Comparison of ENCODE assay signal across 10 cellular contexts in genomic region chr9:503331-503730, GRCh38. TPM values are rescaled to one million over a fixed set of nuclear protein-coding genes. Genes with fewer than 3 reads are reported as not detected.
DNase-seq lines count a peak whose midpoint lies in the region; ATAC-seq, FAIRE-seq and TF ChIP-seq lines count a peak whose summit lies in the region.
"Had no signal": no experiment of that assay in that cellular context is flagged by ENCODE, and none has a peak within 500 bp of the region (broad histone marks: within the 10 kb centered on the region; RNA-seq: fewer than 3 reads in every experiment).

No MANE protein-coding gene starts in this region.

- peak overlapping the region; percentile 84 for H3K4me3 Mint-ChIP-seq in activated naive CD8-positive, alpha-beta T cell treated with anti-CD3 and anti-CD28 coated beads, Interleukin-2, amount 10 ng/mL, durations not matched to agents 7 days and 5 days

- H3K4me1 Mint-ChIP-seq in activated naive CD8-positive, alpha-beta T cell treated with anti-CD3 and anti-CD28 coated beads, Interleukin-2, amount 10 ng/mL, durations not matched to agents 7 days and 5 days = peaks cover 6% of the 10 kb centered on the region

- H4K20me1 ChIP-seq in HepG2 (ENCODE audit: insufficient read depth, low read length) = no peaks in the 10 kb centered on the region

- CTCF ChIA-PET in HepG2 (lab: Yijun Ruan, JAX; ENCODE audit: low intra/inter-chr PET ratio, low total read pairs) = no interaction called here

- no peak overlapping the region for H2AFZ ChIP-seq in HepG2 (ENCODE audit: low read length)

- DNase-seq in HepG2 (ENCODE audit: low spot score) (no peak), right lobe of liver (no peak), mucosa of descending colon (peak in 2 of 3 donors; percentile 43 to 44), upper lobe of right lung (no peak), iPS-NIHi11 (ENCODE audit: low spot score) (no peak), C1 segment of cervical spinal cord (lab: John Stamatoyannopoulos, UW) (no peak), NK-92 (lab: John Stamatoyannopoulos, UW; ENCODE audit: unreplicated experiment) (no peak)
- DNase-seq in activated naive CD8-positive, alpha-beta T cell treated with anti-CD3 and anti-CD28 coated beads, Interleukin-2, amount 10 ng/mL, durations not matched to agents 7 days and 5 days = no peak

- POLR2A ChIA-PET in HepG2 (lab: Yijun Ruan, JAX) = no interaction called here
- POLR2A ChIA-PET in activated naive CD8-positive, alpha-beta T cell treated with anti-CD3 and anti-CD28 coated beads, Interleukin-2, amount 10 ng/mL, durations not matched to agents 7 days and 5 days (lab: Charles Lee) = interaction anchor here (0.5 to 1.2 kb wide), 3 partner anchors 14 to 188 kb away, joined by 3 read pairs; no protein-coding TSS in a partner anchor

- no peak for FAIRE-seq in HepG2 (lab: Jason Lieb, UNC)
- FAIRE-seq: islet of Langerhans had no signal

- H3K9ac ChIP-seq in HepG2 (ENCODE audit: insufficient read depth, low read depth, low read length) = no peak overlapping the region

- H3K9me3 Mint-ChIP-seq in activated naive CD8-positive, alpha-beta T cell treated with anti-CD3 and anti-CD28 coated beads, Interleukin-2, amount 10 ng/mL, durations not matched to agents 7 days and 5 days = no peaks in the 10 kb centered on the region

- H3K27ac ChIP-seq in HepG2 (ENCODE audit: extremely low read length, insufficient read depth, low read length) (no peak overlapping the region), right lobe of liver (no peak overlapping the region), upper lobe of right lung (peak overlapping the region; percentile 51)
- H3K27ac ChIP-seq: SJSA1 had no signal

- peak overlapping the region; percentile 86 for H3K4me2 ChIP-seq in HepG2 (ENCODE audit: low read depth, low read length)

- peaks cover 36% of the 10 kb centered on the region for H3K27me3 Mint-ChIP-seq in activated naive CD8-positive, alpha-beta T cell treated with anti-CD3 and anti-CD28 coated beads, Interleukin-2, amount 10 ng/mL, durations not matched to agents 7 days and 5 days

- TF ChIP-seq EP300 in HepG2 (IDR thresholded peaks at IDR 0.05; ENCODE audit: low read depth in 2 of 2, low read length in 2 of 2) (no peak), HepG2 (CRISPR knock-in tag; IDR thresholded peaks at IDR 0.05; ENCODE audit: borderline replicate concordance) (no peak)

- H3K9me3 ChIP-seq in HepG2 (ENCODE audit: low read length) (no peaks in the 10 kb centered on the region), right lobe of liver (no peaks in the 10 kb centered on the region), mucosa of descending colon (no peaks in the 10 kb centered on the region), upper lobe of right lung (no peaks in the 10 kb centered on the region)
- H3K9me3 ChIP-seq: SJSA1 had no signal

- H3K27me3 ChIP-seq in HepG2 (ENCODE audit: control insufficient read depth in 1 of 2, insufficient read depth in 2 of 2, low read length in 2 of 2) = peaks cover 4 to 34% of the 10 kb centered on the region in 2 experiments; a peak in 3 of 5 replicates
- H3K27me3 ChIP-seq in right lobe of liver = peaks cover 0 to 49% of the 10 kb centered on the region in 2 donors
- H3K27me3 ChIP-seq in upper lobe of right lung = no peaks in the 10 kb centered on the region

- H3K4me3 ChIP-seq in HepG2 (replicated peaks in 1 of 3; ENCODE audit: insufficient read depth in 1 of 3, low read depth in 2 of 3, low read length in 3 of 3) = peak overlapping the region in 1 of 3 experiments; percentile 43; a peak in 1 of 6 replicates
- H3K4me3 ChIP-seq in right lobe of liver = peak overlapping the region in 1 of 3 donors; percentile 63
- H3K4me3 ChIP-seq in mucosa of descending colon = no peak overlapping the region
- peak overlapping the region; percentile 74 for H3K4me3 ChIP-seq in upper lobe of right lung

- 49% methylated on average over 9 of the region's 9 CpGs for WGBS in HepG2 (ENCODE audit: low lambda C conversion rate)
- WGBS in right lobe of liver (ENCODE audit: insufficient coverage, low coverage, low lambda C conversion rate, missing lambda C conversion rate) = 55% methylated on average over 5 of the region's 9 CpGs

- ATAC-seq in HepG2 (no peak), right lobe of liver (no peak), mucosa of descending colon (peak; percentile 5), upper lobe of right lung (no peak)
- ATAC-seq in activated naive CD8-positive, alpha-beta T cell treated with anti-CD3 and anti-CD28 coated beads, Interleukin-2, amount 10 ng/mL, durations not matched to agents 7 days and 5 days (ENCODE audit: low read depth) = no peak

- no peak for TF ChIP-seq RAD21 in HepG2 (CRISPR knock-in tag; IDR thresholded peaks at IDR 0.05)

- H3K36me3 ChIP-seq in HepG2 (replicated peaks in 1 of 2; ENCODE audit: control insufficient read depth in 1 of 2, insufficient read depth in 2 of 2, low read length in 2 of 2) = no peaks in the 10 kb centered on the region
- no peaks in the 10 kb centered on the region for H3K36me3 ChIP-seq in right lobe of liver
- H3K36me3 ChIP-seq in mucosa of descending colon (ENCODE audit: low read depth) = no peaks in the 10 kb centered on the region
- no peaks in the 10 kb centered on the region for H3K36me3 ChIP-seq in upper lobe of right lung
- H3K36me3 ChIP-seq: SJSA1 had no signal

- H3K79me2 ChIP-seq in HepG2 (ENCODE audit: insufficient read depth, low read length) = no peaks in the 10 kb centered on the region

- BruUV-seq in HepG2 (replicated peaks; lab: Mats Ljungman, UMichigan) = no TSS peak

- TF ChIP-seq CTCF in HepG2 (CRISPR knock-in tag; IDR thresholded peaks at IDR 0.05) (no peak), right lobe of liver (IDR thresholded peaks at IDR 0.05) (no peak), mucosa of descending colon (IDR thresholded peaks at IDR 0.05) (no peak), upper lobe of right lung (IDR thresholded peaks at IDR 0.05) (no peak)

- no peaks in the 10 kb centered on the region for H3K36me3 Mint-ChIP-seq in activated naive CD8-positive, alpha-beta T cell treated with anti-CD3 and anti-CD28 coated beads, Interleukin-2, amount 10 ng/mL, durations not matched to agents 7 days and 5 days

- TF ChIP-seq POLR2A in HepG2 (IDR thresholded peaks at IDR 0.05; ENCODE audit: insufficient read depth in 1 of 2, low read depth in 2 of 2, low read length in 2 of 2) = no peak
- no peak for TF ChIP-seq POLR2A in right lobe of liver (IDR thresholded peaks at IDR 0.05)

- intact Hi-C loops in HepG2 (cut with micrococcal nuclease; ENCODE audit: unreplicated experiment) (loop anchor here (5.0 kb wide), 2 partner anchors 41 to 116 kb away; no protein-coding TSS in a partner anchor), right lobe of liver (cut with DNase I) (no loop called here), mucosa of descending colon (cut with DNase I, micrococcal nuclease) (no loop called here), upper lobe of right lung (cut with DNase I) (no loop called here)

- in situ Hi-C loops in HepG2 (cut with HindIII; ENCODE audit: extremely low pct_ligation_motif_present, low pct_unique_long_range_greater_than_20kb) = no loop called here

- peaks cover 14% of the 10 kb centered on the region for H3K4me1 ChIP-seq in HepG2 (ENCODE audit: insufficient read depth, low read length)
- peaks cover 0 to 5% (median 0%) of the 10 kb centered on the region in 4 donors for H3K4me1 ChIP-seq in right lobe of liver
- peaks cover 4% of the 10 kb centered on the region for H3K4me1 ChIP-seq in mucosa of descending colon (ENCODE audit: low read depth)
- H3K4me1 ChIP-seq in upper lobe of right lung = peaks cover 20% of the 10 kb centered on the region

- H3K27ac Mint-ChIP-seq in activated naive CD8-positive, alpha-beta T cell treated with anti-CD3 and anti-CD28 coated beads, Interleukin-2, amount 10 ng/mL, durations not matched to agents 7 days and 5 days = peak overlapping the region; percentile 72

TF ChIP-seq in HepG2, 621 proteins besides CTCF, POLR2A, EP300 and RAD21:
- TF ChIP-seq ZKSCAN5 (CRISPR knock-in tag; IDR thresholded peaks at IDR 0.05) (no peak), PRMT3 (CRISPR knock-in tag; IDR thresholded peaks at IDR 0.05; ENCODE audit: borderline replicate concordance, low read depth) (0 out of 2 replicates have a peak, but pooled peaks have one; percentile 3)

RNA-seq across cellular contexts. Expression of gene KANK1, which starts 1.2 kb away (rescaled TPM):
- total RNA-seq in HepG2 (2016; rRNA removed; fragmentation: Illumina TruSeq; extraction: Trizol) (67.0 and 70.0 TPM in 2 replicates), right lobe of liver (10 to 100 TPM; 60.0 to 86.7 (median 71.5) TPM), mucosa of descending colon (10 to 100 TPM; 23.1 to 65.3 (median 26.5) TPM), upper lobe of right lung (53.6 TPM)
- 13.0 and 13.6 TPM in 2 replicates for total RNA-seq in HepG2 (2016; cell fraction: cytosol; rRNA removed; fragmentation: Illumina TruSeq; extraction: Trizol; ENCODE audit: low read depth)
- 62.1 and 68.7 TPM in 2 replicates for total RNA-seq in HepG2 (2016; cell fraction: insoluble cytoplasmic fraction; rRNA removed; fragmentation: Illumina TruSeq; extraction: Trizol)
- 26.5 and 27.0 TPM in 2 replicates for total RNA-seq in HepG2 (2016; cell fraction: membrane; rRNA removed; fragmentation: Illumina TruSeq; extraction: Trizol)
- 68.6 and 77.4 TPM in 2 replicates for total RNA-seq in HepG2 (2016; cell fraction: nucleus; rRNA removed; fragmentation: Illumina TruSeq; extraction: Trizol)
- 214 and 235 TPM in 2 replicates for polyA plus RNA-seq in HepG2 (2011; rRNA removed)
- 176 and 202 TPM in 2 replicates for polyA plus RNA-seq in HepG2 (2011; cell fraction: cytosol; rRNA removed)
- 210 and 216 TPM in 2 replicates for polyA plus RNA-seq in HepG2 (2011; cell fraction: nucleus; rRNA removed)
- polyA plus RNA-seq in HepG2 (2012) = 137 and 141 TPM in 2 replicates
- polyA plus RNA-seq in HepG2 (2016; cell fraction: cytosol; fragmentation: Illumina TruSeq; extraction: Trizol; ENCODE audit: low read depth) = 3.8 and 5.1 TPM in 2 replicates
- 56.4 and 60.9 TPM in 2 replicates for polyA plus RNA-seq in HepG2 (2016; cell fraction: insoluble cytoplasmic fraction; fragmentation: Illumina TruSeq; extraction: Trizol; ENCODE audit: low read depth)
- polyA plus RNA-seq in HepG2 (2016; cell fraction: membrane; fragmentation: Illumina TruSeq; extraction: Trizol; ENCODE audit: low read depth) = 12.3 and 13.0 TPM in 2 replicates
- 95.8 and 106 TPM in 2 replicates for polyA plus RNA-seq in HepG2 (2016; cell fraction: nucleus; fragmentation: Illumina TruSeq; extraction: Trizol; ENCODE audit: insufficient read depth, low read depth)
- 14.6 and 459 TPM in 2 replicates for polyA minus RNA-seq in HepG2 (2011; rRNA and poly(A)+ RNA removed; ENCODE audit: low replicate concordance)
- 141 and 150 TPM in 2 replicates for polyA minus RNA-seq in HepG2 (2011; cell fraction: cytosol; rRNA and poly(A)+ RNA removed)
- polyA minus RNA-seq in HepG2 (2011; cell fraction: nucleus; rRNA and poly(A)+ RNA removed) = 189 and 226 TPM in 2 replicates
- 1 to 10 TPM; 4.1 to 4.3 TPM for total RNA-seq in activated naive CD8-positive, alpha-beta T cell treated with anti-CD3 and anti-CD28 coated beads, Interleukin-2, amount 10 ng/mL, durations not matched to agents 7 days and 5 days

Comparison
In these comparisons a context has a peak if more than half of its experiments do, and no peak if none do; other contexts are left out.
1. DNase-seq: peak in mucosa of descending colon (2 of 3); none in HepG2 (single experiment), right lobe of liver (0 of 3), activated naive CD8-positive, alpha-beta T cell treated with anti-CD3 and anti-CD28 coated beads, Interleukin-2, amount 10 ng/mL, durations not matched to agents 7 days and 5 days (single experiment), upper lobe of right lung (single experiment), iPS-NIHi11 (single experiment), C1 segment of cervical spinal cord (0 of 14) and NK-92 (single experiment).